ENCODE assay signal across 1 cellular context in the genomic region with DNA sequence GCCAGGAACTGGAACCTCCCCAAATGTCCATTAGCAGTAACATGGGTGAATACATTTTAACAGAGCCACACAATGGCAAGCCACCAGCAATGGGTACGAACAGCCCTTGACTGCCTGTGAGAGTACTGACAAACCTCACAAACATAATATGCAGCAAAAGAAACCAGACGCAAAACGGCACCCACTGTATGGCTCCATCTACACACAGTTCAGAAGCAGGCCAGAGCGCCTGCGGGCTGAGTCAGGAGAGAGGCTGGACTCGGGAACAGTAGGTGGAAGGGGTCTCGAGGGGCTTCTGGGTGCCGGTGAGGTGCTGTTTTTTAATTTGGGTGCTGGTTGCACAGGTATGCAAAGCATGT.
A peak's percentile ranks its signal among the peaks of the same experiment; 100 is the strongest.
TF ChIP-seq lines count a peak whose summit lies in the region.

No MANE protein-coding gene starts in this region.

TF ChIP-seq in HepG2, 621 proteins besides CTCF, POLR2A, EP300 and RAD21 (continued from another document):
- TF ChIP-seq ZNF704 (CRISPR knock-in tag; IDR thresholded peaks at IDR 0.05; ENCODE audit: borderline replicate concordance) (no peak), MZF1 (CRISPR knock-in tag; IDR thresholded peaks at IDR 0.05; ENCODE audit: borderline replicate concordance) (0 out of 2 replicates have a peak, but pooled peaks have one; percentile 3), ZNF841 (CRISPR knock-in tag; IDR thresholded peaks at IDR 0.05; ENCODE audit: borderline replicate concordance) (no peak)
